In genomic region chr9:95131023-95131943, GRCh38 we compare ENCODE assay signal across 8 cellular contexts.
DNase-seq lines count a peak whose midpoint lies in the region; ATAC-seq and TF ChIP-seq lines count a peak whose summit lies in the region.

No MANE protein-coding gene starts in this region.

- intact Hi-C loops in ascending aorta (cut with DNase I): loop anchor here (1.0 kb wide), 1 partner anchor 450 kb away; no protein-coding TSS in a partner anchor
- intact Hi-C loops in sigmoid colon (cut with DNase I): no loop called here

- H3K27me3 ChIP-seq in ascending aorta: no peaks in the 10 kb centered on the region
- H3K27me3 ChIP-seq in sigmoid colon: no peaks in the 10 kb centered on the region

- H3K27ac ChIP-seq in ascending aorta: no peak overlapping the region
- H3K27ac ChIP-seq in sigmoid colon: no peak overlapping the region

- DNase-seq in G401 (ENCODE audit: low spot score): peak; percentile 80
- peak; percentile 29 for DNase-seq in MV-4-11 (lab: John Stamatoyannopoulos, UW)
- peak; percentile 46 for DNase-seq in SW480 (ENCODE audit: low spot score)
- peak in 1 of 2 donors; percentile 79 for DNase-seq in ascending aorta (ENCODE audit: low spot score in 2 of 2)
- peak; percentile 76 to 87 for DNase-seq in hippocampal formation (lab: John Stamatoyannopoulos, UW)
- DNase-seq in sigmoid colon: peak; percentile 84

- H3K36me3 ChIP-seq in ascending aorta (peaks cover 0 to 3% of the 10 kb centered on the region in 2 donors), sigmoid colon (no peaks in the 10 kb centered on the region)

- no peak for TF ChIP-seq EP300 in sigmoid colon (IDR thresholded peaks at IDR 0.05)

- TF ChIP-seq CTCF in ascending aorta (IDR thresholded peaks at IDR 0.05) (peak; percentile 79 to 88 (median 85)), sigmoid colon (IDR thresholded peaks at IDR 0.05) (peak; percentile 38 to 83 (median 74))

- H3K4me3 ChIP-seq in ascending aorta: no peak overlapping the region
- no peak overlapping the region for H3K4me3 ChIP-seq in sigmoid colon

- H3K9me3 ChIP-seq in ascending aorta (no peaks in the 10 kb centered on the region), sigmoid colon (no peaks in the 10 kb centered on the region)

- 42 to 45% methylated on average over 7 of the region's 7 CpGs for WGBS in sigmoid colon, 2 donors

- in situ Hi-C loops in G401 (cut with HindIII; ENCODE audit: low sequenced_read_pairs): no loop called here

- H3K4me1 ChIP-seq in ascending aorta (peaks cover 6 to 10% of the 10 kb centered on the region in 2 donors), sigmoid colon (peaks cover 0 to 16% (median 7%) of the 10 kb centered on the region in 4 donors)

- ATAC-seq in GM19328 (IDR thresholded peaks at IDR 0.05; ENCODE audit: unreplicated experiment): no peak
- no peak for ATAC-seq in HG02588 (IDR thresholded peaks at IDR 0.05; ENCODE audit: unreplicated experiment)

- TF ChIP-seq POLR2A in sigmoid colon (IDR thresholded peaks at IDR 0.05): no peak
